ENCODE assay signal across 8 cellular contexts in the genomic region with DNA sequence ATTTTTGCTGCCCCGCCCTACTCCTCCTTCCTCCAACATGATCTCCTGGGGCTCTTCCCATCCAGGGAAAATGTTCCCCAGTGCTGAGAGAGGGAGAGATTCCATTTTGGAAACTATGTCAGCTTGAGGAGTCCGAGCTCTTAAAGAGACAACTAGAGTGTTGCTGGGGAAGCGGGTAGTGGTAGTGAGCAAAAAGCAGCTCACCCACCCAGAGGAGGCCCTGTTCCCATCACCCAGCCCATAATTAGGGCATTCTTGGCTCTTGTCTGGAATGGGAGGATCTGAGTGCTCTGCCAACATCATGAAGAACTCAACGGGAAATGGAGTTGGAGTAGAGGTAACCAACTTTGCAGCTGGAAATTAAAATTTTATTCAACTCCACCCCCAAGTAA. TPM values are rescaled to one million over a fixed set of nuclear protein-coding genes. Genes with fewer than 3 reads are reported as not detected.
DNase-seq lines count a peak whose midpoint lies in the region; ATAC-seq and TF ChIP-seq lines count a peak whose summit lies in the region.

No MANE protein-coding gene starts in this region.

- no peak overlapping the region for H2BK15ac ChIP-seq in H9 (ENCODE audit: low read depth, low read length)

- H3K23ac ChIP-seq in H9 (ENCODE audit: insufficient read length, low read depth, low read length): no peak overlapping the region

- H3K56ac ChIP-seq in H9 (ENCODE audit: insufficient read length, low read depth, low read length): no peak overlapping the region

- H3K4me1 Mint-ChIP-seq in H9: peaks cover 67 to 76% of the 10 kb centered on the region in 2 experiments
- peaks cover 66% of the 10 kb centered on the region for H3K4me1 Mint-ChIP-seq in activated CD8-positive, alpha-beta T cell treated with anti-CD3 and anti-CD28 coated beads, Interleukin-2, amount 10 ng/mL, durations not matched to agents 7 days and 5 days (ENCODE audit: low read depth)

- H2BK5ac ChIP-seq in H9 (ENCODE audit: insufficient read length, low read length): no peak overlapping the region

- H3K27me3 ChIP-seq in H9 (ENCODE audit: insufficient read depth, low read length): peaks cover under 1% of the 10 kb centered on the region; the same call in 1 of the 2 replicates
- no peaks in the 10 kb centered on the region for H3K27me3 ChIP-seq in right cardiac atrium (ENCODE audit: control insufficient read depth, insufficient read depth)
- no peaks in the 10 kb centered on the region for H3K27me3 ChIP-seq in skeletal muscle satellite cell (ENCODE audit: control insufficient read depth, insufficient read depth, low read length)

- peak overlapping the region; percentile 69 for H2BK12ac ChIP-seq in H9 (ENCODE audit: insufficient read length, low read depth, low read length)

- H3K18ac ChIP-seq in H9 (ENCODE audit: insufficient read length, low read depth, low read length): no peak overlapping the region

- no peaks in the 10 kb centered on the region for H3K79me2 ChIP-seq in H9 (ENCODE audit: insufficient read depth, low read length)

- H3K27ac Mint-ChIP-seq in H9: peak overlapping the region; percentile 73 to 99 (median 98); a peak in 5 of 7 replicates
- peak overlapping the region; percentile 91 for H3K27ac Mint-ChIP-seq in activated CD8-positive, alpha-beta T cell treated with anti-CD3 and anti-CD28 coated beads, Interleukin-2, amount 10 ng/mL, durations not matched to agents 7 days and 5 days

- CTCF ChIA-PET in activated CD8-positive, alpha-beta T cell treated with anti-CD3 and anti-CD28 coated beads, Interleukin-2, amount 10 ng/mL, durations not matched to agents 7 days and 5 days (lab: Charles Lee): interaction anchor here (0.7 to 9.3 kb wide), 56 partner anchors 8 to 448 kb away, joined by 3 to 182 read pairs (median 6); partner anchors contain the start of genes CASC3, CDC6, CSF3 and MED24

- H4K91ac ChIP-seq in H9 (ENCODE audit: insufficient read length, low read depth, low read length): no peak overlapping the region

- no peak overlapping the region for H2BK120ac ChIP-seq in H9 (ENCODE audit: low read depth, low read length, poor library complexity, severe bottlenecking)

- no peaks in the 10 kb centered on the region for H3K79me1 ChIP-seq in H9 (ENCODE audit: insufficient read depth, low read depth, low read length, poor library complexity, severe bottlenecking)

- H3K23me2 ChIP-seq in H9 (ENCODE audit: insufficient read length, low read depth, low read length, poor library complexity, severe bottlenecking): no peaks in the 10 kb centered on the region

- ATAC-seq in activated CD8-positive, alpha-beta T cell treated with anti-CD3 and anti-CD28 coated beads, Interleukin-2, amount 10 ng/mL, durations not matched to agents 7 days and 5 days: no peak
- peak in 1 of 2 donors; percentile 1 for ATAC-seq in right cardiac atrium

- H3K4me3 Mint-ChIP-seq in H9: peak overlapping the region in 1 of 2 experiments; percentile 53; a peak in 1 of 5 replicates
- H3K4me3 Mint-ChIP-seq in activated CD8-positive, alpha-beta T cell treated with anti-CD3 and anti-CD28 coated beads, Interleukin-2, amount 10 ng/mL, durations not matched to agents 7 days and 5 days: peak overlapping the region; percentile 85

- no peak overlapping the region for H3K9ac ChIP-seq in H9 (ENCODE audit: extremely low read depth, insufficient read length, low read length)
- peak overlapping the region; percentile 42 for H3K9ac ChIP-seq in skeletal muscle satellite cell (ENCODE audit: low read depth, low read length)

- no peak overlapping the region for H3K27ac ChIP-seq in H9 (ENCODE audit: insufficient read length, low read depth, low read length)
- peak overlapping the region; percentile 87 for H3K27ac ChIP-seq in right cardiac atrium (ENCODE audit: low read length)

- no peak overlapping the region for H3K14ac ChIP-seq in H9 (ENCODE audit: insufficient read depth, low read length)

- H3K4me1 ChIP-seq in H9 (ENCODE audit: insufficient read depth, low read length): peaks cover 17% of the 10 kb centered on the region; the same call in 1 of the 2 replicates
- peaks cover 15% of the 10 kb centered on the region for H3K4me1 ChIP-seq in right cardiac atrium (ENCODE audit: control insufficient read depth, insufficient read depth, low read length)
- peaks cover 66% of the 10 kb centered on the region for H3K4me1 ChIP-seq in skeletal muscle satellite cell (ENCODE audit: control insufficient read depth, insufficient read depth, low read length)

- H3K4ac ChIP-seq in H9 (ENCODE audit: low read depth, low read length): no peak overlapping the region

- H3K4me3 ChIP-seq in right cardiac atrium (ENCODE audit: low read length) (no peak overlapping the region), skeletal muscle satellite cell (ENCODE audit: low read length) (peak overlapping the region; percentile 3)

- no peak overlapping the region for H4K8ac ChIP-seq in H9 (replicated peaks; ENCODE audit: insufficient read length, low read depth, low read length)

- H2BK20ac ChIP-seq in H9 (ENCODE audit: low read depth, low read length, poor library complexity, severe bottlenecking): no peak overlapping the region

- H3T11ph ChIP-seq in H9 (ENCODE audit: low read length): no peak overlapping the region

- POLR2A ChIA-PET in activated CD8-positive, alpha-beta T cell treated with anti-CD3 and anti-CD28 coated beads, Interleukin-2, amount 10 ng/mL, durations not matched to agents 7 days and 5 days (lab: Charles Lee): interaction anchor here (0.6 to 4.2 kb wide), 11 partner anchors 11 to 86 kb away, joined by 3 to 53 read pairs (median 3); partner anchors contain the start of genes CASC3, MSL1 and NR1D1

- no peak overlapping the region for H4K5ac ChIP-seq in H9 (ENCODE audit: insufficient read length, low read depth, low read length)

- TF ChIP-seq CTCF in H9 (conservative IDR thresholded peaks at IDR 0.05): no peak

- H2AK5ac ChIP-seq in H9 (ENCODE audit: insufficient read length, low read length): no peak overlapping the region

- no peaks in the 10 kb centered on the region for H3K9me3 ChIP-seq in H9 (ENCODE audit: control insufficient read depth, low read depth, low read length)
- no peaks in the 10 kb centered on the region for H3K9me3 ChIP-seq in right cardiac atrium (ENCODE audit: control insufficient read depth, low read length)
- H3K9me3 ChIP-seq in skeletal muscle satellite cell (replicated peaks; ENCODE audit: low read length): no peaks in the 10 kb centered on the region

- H3K36me3 ChIP-seq in skeletal muscle satellite cell (ENCODE audit: insufficient read depth, low read length): no peaks in the 10 kb centered on the region

- no peaks in the 10 kb centered on the region; a peak in 2 of 7 replicates for H3K36me3 Mint-ChIP-seq in H9 (ENCODE audit: insufficient read depth in 1 of 3, low read depth in 3 of 3)
- H3K36me3 Mint-ChIP-seq in activated CD8-positive, alpha-beta T cell treated with anti-CD3 and anti-CD28 coated beads, Interleukin-2, amount 10 ng/mL, durations not matched to agents 7 days and 5 days (ENCODE audit: low read depth): no peaks in the 10 kb centered on the region

- peaks cover 7% of the 10 kb centered on the region for H3K27me3 Mint-ChIP-seq in H9 (ENCODE audit: low read depth)
- no peaks in the 10 kb centered on the region for H3K27me3 Mint-ChIP-seq in activated CD8-positive, alpha-beta T cell treated with anti-CD3 and anti-CD28 coated beads, Interleukin-2, amount 10 ng/mL, durations not matched to agents 7 days and 5 days (ENCODE audit: low read depth)

- no peaks in the 10 kb centered on the region for H4K20me1 ChIP-seq in H9 (ENCODE audit: control insufficient read depth, insufficient read depth, insufficient read length)

- H2AFZ ChIP-seq in H9 (ENCODE audit: low read length): no peak overlapping the region

- intact Hi-C loops in right cardiac atrium (cut with DNase I): loop anchor here in 3 of 4 donors (5.0 kb wide), 2 partner anchors 45 to 55 kb away; no protein-coding TSS in a partner anchor

- no peak overlapping the region for H3K4me2 ChIP-seq in H9 (ENCODE audit: insufficient read depth, insufficient read length, low read length)
- peak overlapping the region; percentile 78 for H3K4me2 ChIP-seq in skeletal muscle satellite cell (ENCODE audit: low read length)

- no CpG with 5 or more reads among the region's 4 CpGs for WGBS in H9 (ENCODE audit: extremely low coverage, insufficient read length, low lambda C conversion rate)
- 29% methylated on average over 4 of the region's 4 CpGs for WGBS in right cardiac atrium

- no peak for DNase-seq in H9
- no peak for DNase-seq in activated CD8-positive, alpha-beta T cell treated with anti-CD3 and anti-CD28 coated beads, Interleukin-2, amount 10 ng/mL, durations not matched to agents 7 days and 5 days
- DNase-seq in right cardiac atrium: peak in 1 of 3 donors; percentile 49
- no peak for DNase-seq in 8988T
- DNase-seq in NCI-H1436 (lab: John Stamatoyannopoulos, UW): no peak
- DNase-seq in hypothalamus (lab: John Stamatoyannopoulos, UW): no peak
- no peak for DNase-seq in NCI-H128 (lab: John Stamatoyannopoulos, UW; ENCODE audit: unreplicated experiment)

- H3K9me3 Mint-ChIP-seq in H9: no peaks in the 10 kb centered on the region; a peak in 2 of 5 replicates
- no peaks in the 10 kb centered on the region for H3K9me3 Mint-ChIP-seq in activated CD8-positive, alpha-beta T cell treated with anti-CD3 and anti-CD28 coated beads, Interleukin-2, amount 10 ng/mL, durations not matched to agents 7 days and 5 days (ENCODE audit: insufficient read depth)

RNA-seq across cellular contexts. Expression of gene MSL1, which starts 9.1 kb away (rescaled TPM):
- total RNA-seq in H9 (2021) (101 and 105 TPM in 2 replicates), right cardiac atrium (10 to 100 TPM; 53.6 to 57.3 (median 55.2) TPM)
- total RNA-seq in activated CD8-positive, alpha-beta T cell treated with anti-CD3 and anti-CD28 coated beads, Interleukin-2, amount 10 ng/mL, durations not matched to agents 7 days and 5 days: 10 to 100 TPM; 80.5 to 83.2 TPM
- 44.8 TPM for polyA plus RNA-seq in right cardiac atrium
- 40.0 and 42.8 TPM in 2 replicates for total RNA-seq in skeletal muscle satellite cell (2012; rRNA removed)

RNA-seq across cellular contexts. Expression of gene NR1D1, which starts 12.3 kb away (rescaled TPM):
- total RNA-seq in H9 (2021): 8.6 and 8.7 TPM in 2 replicates
- total RNA-seq in activated CD8-positive, alpha-beta T cell treated with anti-CD3 and anti-CD28 coated beads, Interleukin-2, amount 10 ng/mL, durations not matched to agents 7 days and 5 days: 1 to 10 TPM; 4.1 to 4.9 TPM
- total RNA-seq in right cardiac atrium: 10 to 100 TPM; 10.2 to 25.1 (median 18.8) TPM
- 12.3 TPM for polyA plus RNA-seq in right cardiac atrium
- total RNA-seq in skeletal muscle satellite cell (2012; rRNA removed): 1.8 and 2.2 TPM in 2 replicates

RNA-seq across cellular contexts. Expression of gene CASC3, which starts 27.6 kb away (rescaled TPM):
- 123 and 137 TPM in 2 replicates for total RNA-seq in H9 (2021)
- total RNA-seq in activated CD8-positive, alpha-beta T cell treated with anti-CD3 and anti-CD28 coated beads, Interleukin-2, amount 10 ng/mL, durations not matched to agents 7 days and 5 days: 10 to 100 TPM; 66.2 to 67.7 TPM
- total RNA-seq in right cardiac atrium: 10 to 100 TPM; 50.2 to 56.7 (median 50.7) TPM
- 23.4 TPM for polyA plus RNA-seq in right cardiac atrium
- total RNA-seq in skeletal muscle satellite cell (2012; rRNA removed): 34.7 and 35.2 TPM in 2 replicates

RNA-seq across cellular contexts. Expression of gene THRA, which starts 49.9 kb away (rescaled TPM):
- total RNA-seq in H9 (2021): 9.8 and 10.1 TPM in 2 replicates
- 1 to 10 TPM; 8.7 to 9.7 TPM for total RNA-seq in activated CD8-positive, alpha-beta T cell treated with anti-CD3 and anti-CD28 coated beads, Interleukin-2, amount 10 ng/mL, durations not matched to agents 7 days and 5 days
- 10 to 100 TPM; 80.6 to 99.5 (median 95.9) TPM for total RNA-seq in right cardiac atrium
- polyA plus RNA-seq in right cardiac atrium: 73.3 TPM
- total RNA-seq in skeletal muscle satellite cell (2012; rRNA removed): 18.8 and 22.6 TPM in 2 replicates

RNA-seq across cellular contexts. Expression of gene MED24, which starts 58.5 kb away (rescaled TPM):
- total RNA-seq in H9 (2021): 104 and 105 TPM in 2 replicates
- total RNA-seq in activated CD8-positive, alpha-beta T cell treated with anti-CD3 and anti-CD28 coated beads, Interleukin-2, amount 10 ng/mL, durations not matched to agents 7 days and 5 days: 10 to 100 TPM; 93.4 to 96.7 TPM
- 10 to 100 TPM; 54.3 to 60.5 (median 54.7) TPM for total RNA-seq in right cardiac atrium
- 45.1 TPM for polyA plus RNA-seq in right cardiac atrium
- total RNA-seq in skeletal muscle satellite cell (2012; rRNA removed): 52.7 and 58.3 TPM in 2 replicates
